ENCODE assay signal across 1 cellular context in genomic region chr13:31919241-31919640, GRCh38.
TF ChIP-seq lines count a peak whose summit lies in the region.

No MANE protein-coding gene starts in this region.

TF ChIP-seq in IMR-90, 13 proteins besides CTCF, POLR2A, EP300 and RAD21 (continued from another document):
- no peak for TF ChIP-seq ELK1 (IDR thresholded peaks at IDR 0.05; ENCODE audit: borderline replicate concordance, low read depth, low read length)
- TF ChIP-seq FOS (IDR thresholded peaks at IDR 0.05; ENCODE audit: low read depth, low read length), result no peak
- TF ChIP-seq RFX5 (IDR thresholded peaks at IDR 0.05; ENCODE audit: low read depth, low read length), result no peak
- no peak for TF ChIP-seq BHLHE40 (IDR thresholded peaks at IDR 0.05; ENCODE audit: low read depth, low read length)
- TF ChIP-seq SMC3 (IDR thresholded peaks at IDR 0.05; ENCODE audit: low read depth, low read length), result no peak
- no peak for TF ChIP-seq NFE2L2 (IDR thresholded peaks at IDR 0.05; ENCODE audit: low read depth, low read length)
- no peak for TF ChIP-seq CHD1 (IDR thresholded peaks at IDR 0.05; ENCODE audit: low read depth, low read length)
- TF ChIP-seq RCOR1 (IDR thresholded peaks at IDR 0.05; ENCODE audit: insufficient replicate concordance, low read length), result no peak
- TF ChIP-seq MAFK (IDR thresholded peaks at IDR 0.05; ENCODE audit: low read depth, low read length), result no peak
- no peak for TF ChIP-seq CEBPB (IDR thresholded peaks at IDR 0.05; ENCODE audit: low read depth, low read length)
- no peak for TF ChIP-seq MXI1 (IDR thresholded peaks at IDR 0.05; ENCODE audit: borderline replicate concordance, low read depth, low read length)
- no peak for TF ChIP-seq USF2 (IDR thresholded peaks at IDR 0.05; ENCODE audit: low read depth, low read length)
